13 cellular contexts compared by ENCODE assay signal in genomic region chr10:72084094-72084459, GRCh38. TPM values are rescaled to one million over a fixed set of nuclear protein-coding genes. Genes with fewer than 3 reads are reported as not detected.
DNase-seq lines count a peak whose midpoint lies in the region; ATAC-seq and TF ChIP-seq lines count a peak whose summit lies in the region.
"Had no signal": no experiment of that assay in that cellular context is flagged by ENCODE, and none has a peak within 500 bp of the region (broad histone marks: within the 10 kb centered on the region; RNA-seq: fewer than 3 reads in every experiment).

No MANE protein-coding gene starts in this region.

- H3K27me3 Mint-ChIP-seq in activated naive CD8-positive, alpha-beta T cell treated with anti-CD3 and anti-CD28 coated beads, Interleukin-2, amount 10 ng/mL, durations not matched to agents 7 days and 5 days, result no peaks in the 10 kb centered on the region

- peak; percentile 65 to 76 for DNase-seq in activated CD4-positive, alpha-beta T cell treated with anti-CD3 and anti-CD28 coated beads, Interleukin-2, amount 50 U/mL, for 48 hours
- DNase-seq in activated naive CD8-positive, alpha-beta T cell treated with anti-CD3 and anti-CD28 coated beads, Interleukin-2, amount 10 ng/mL, durations not matched to agents 7 days and 5 days, result peak; percentile 66
- peak; percentile 53 to 54 for DNase-seq in stimulated activated CD4-positive, alpha-beta T cell treated with anti-CD3 and anti-CD28 coated beads, Interleukin-1b, Interleukin-23, amount 100 ng/mL, for 4 hours (ENCODE audit: low read depth in 2 of 2)
- DNase-seq in GM10266 (ENCODE audit: extremely low spot score) (no peak), COLO668 (lab: John Stamatoyannopoulos, UW; ENCODE audit: unreplicated experiment) (no peak), NCI-H128 (lab: John Stamatoyannopoulos, UW; ENCODE audit: unreplicated experiment) (no peak)
- DNase-seq: AML-193, NCI-H446 treated with DMSO at 0.1 percent for 48 hours had no signal

- H3K4me3 Mint-ChIP-seq in activated naive CD8-positive, alpha-beta T cell treated with anti-CD3 and anti-CD28 coated beads, Interleukin-2, amount 10 ng/mL, durations not matched to agents 7 days and 5 days, result peak overlapping the region; percentile 91

- peaks cover 3% of the 10 kb centered on the region for H3K4me1 ChIP-seq in HEK293 (ENCODE audit: control insufficient read depth, insufficient read depth, low read length)

- no peak overlapping the region for H3K27ac ChIP-seq in HEK293 (ENCODE audit: extremely low read depth, low read depth, low read length)
- H3K27ac ChIP-seq: SK-N-MC had no signal

- H3K9me3 Mint-ChIP-seq in activated naive CD8-positive, alpha-beta T cell treated with anti-CD3 and anti-CD28 coated beads, Interleukin-2, amount 10 ng/mL, durations not matched to agents 7 days and 5 days, result no peaks in the 10 kb centered on the region

- no peaks in the 10 kb centered on the region for H3K9me3 ChIP-seq in HEK293 (ENCODE audit: control insufficient read depth, insufficient read depth, low read depth, low read length)

- no peak overlapping the region for H3K4me3 ChIP-seq in HEK293 (ENCODE audit: low read depth, low read length)
- H3K4me3 ChIP-seq: SK-N-MC had no signal

- H3K36me3 ChIP-seq in HEK293 (ENCODE audit: control insufficient read depth in 2 of 2, insufficient read depth in 1 of 2, low read length in 2 of 2), result no peaks in the 10 kb centered on the region

- ATAC-seq in activated naive CD8-positive, alpha-beta T cell treated with anti-CD3 and anti-CD28 coated beads, Interleukin-2, amount 10 ng/mL, durations not matched to agents 7 days and 5 days (ENCODE audit: low read depth), result peak; percentile 21
- ATAC-seq in GM19023 (IDR thresholded peaks at IDR 0.05; ENCODE audit: unreplicated experiment), result no peak
- ATAC-seq: left lobe of liver had no signal

- CTCF ChIA-PET in HEK293 (lab: Yijun Ruan, JAX), result interaction anchor here (0.9 to 1.1 kb wide), 2 partner anchors 127 to 128 kb away, joined by 3 to 4 read pairs; no protein-coding TSS in a partner anchor

- peaks cover 41% of the 10 kb centered on the region for H3K36me3 Mint-ChIP-seq in activated naive CD8-positive, alpha-beta T cell treated with anti-CD3 and anti-CD28 coated beads, Interleukin-2, amount 10 ng/mL, durations not matched to agents 7 days and 5 days
- H3K36me3 Mint-ChIP-seq: brain had no signal

- H3K4me1 Mint-ChIP-seq in activated naive CD8-positive, alpha-beta T cell treated with anti-CD3 and anti-CD28 coated beads, Interleukin-2, amount 10 ng/mL, durations not matched to agents 7 days and 5 days, result peaks cover 64% of the 10 kb centered on the region

- POLR2A ChIA-PET in HEK293 (lab: Yijun Ruan, JAX), result interaction anchor here (0.5 kb wide), 1 partner anchor 138 kb away, joined by 5 read pairs; no protein-coding TSS in a partner anchor
- POLR2A ChIA-PET in activated naive CD8-positive, alpha-beta T cell treated with anti-CD3 and anti-CD28 coated beads, Interleukin-2, amount 10 ng/mL, durations not matched to agents 7 days and 5 days (lab: Charles Lee), result interaction anchor here (0.9 to 7.9 kb wide), 7 partner anchors 11 to 243 kb away, joined by 3 to 67 read pairs (median 7); partner anchors contain the start of gene DDIT4

- H3K27ac Mint-ChIP-seq in activated naive CD8-positive, alpha-beta T cell treated with anti-CD3 and anti-CD28 coated beads, Interleukin-2, amount 10 ng/mL, durations not matched to agents 7 days and 5 days, result peak overlapping the region; percentile 89

- TF ChIP-seq CTCF in HEK293 (tag by site-specific recombination; IDR thresholded peaks at IDR 0.05) (no peak), GM10266 (IDR thresholded peaks at IDR 0.05; ENCODE audit: control insufficient read depth, insufficient read depth, low read depth, missing control alignments) (no peak)

TF ChIP-seq in HEK293, 187 proteins besides CTCF, POLR2A, EP300 and RAD21:
- TF ChIP-seq ZNF140 (tag by site-specific recombination; IDR thresholded peaks at IDR 0.05) (no peak), ZNF335 (tag by site-specific recombination; conservative IDR thresholded peaks at IDR 0.05) (peak; percentile 64), MEIS1 (CRISPR knock-in tag; IDR thresholded peaks at IDR 0.05; ENCODE audit: borderline replicate concordance) (no peak), SCRT2 (tag by site-specific recombination; IDR thresholded peaks at IDR 0.05) (no peak), IKZF3 (tag by site-specific recombination; IDR thresholded peaks at IDR 0.05) (no peak), GLIS2 (tag by site-specific recombination; IDR thresholded peaks at IDR 0.05) (no peak)

RNA-seq across cellular contexts. Expression of gene SPOCK2, which starts 4.3 kb away (rescaled TPM):
- 100 to 1,000 TPM; 370 to 371 TPM for total RNA-seq in activated naive CD8-positive, alpha-beta T cell treated with anti-CD3 and anti-CD28 coated beads, Interleukin-2, amount 10 ng/mL, durations not matched to agents 7 days and 5 days

Comparison
In these comparisons a context has a peak if more than half of its experiments do, and no peak if none do; other contexts are left out.
1. DNase-seq: peak in activated CD4-positive, alpha-beta T cell treated with anti-CD3 and anti-CD28 coated beads, Interleukin-2, amount 50 U/mL, for 48 hours (2 of 2), activated naive CD8-positive, alpha-beta T cell treated with anti-CD3 and anti-CD28 coated beads, Interleukin-2, amount 10 ng/mL, durations not matched to agents 7 days and 5 days (single experiment) and stimulated activated CD4-positive, alpha-beta T cell treated with anti-CD3 and anti-CD28 coated beads, Interleukin-1b, Interleukin-23, amount 100 ng/mL, for 4 hours (2 of 2); none in GM10266 (single experiment), COLO668 (single experiment) and NCI-H128 (single experiment).